Comparison of ENCODE assay signal across 8 cellular contexts in the genomic region with DNA sequence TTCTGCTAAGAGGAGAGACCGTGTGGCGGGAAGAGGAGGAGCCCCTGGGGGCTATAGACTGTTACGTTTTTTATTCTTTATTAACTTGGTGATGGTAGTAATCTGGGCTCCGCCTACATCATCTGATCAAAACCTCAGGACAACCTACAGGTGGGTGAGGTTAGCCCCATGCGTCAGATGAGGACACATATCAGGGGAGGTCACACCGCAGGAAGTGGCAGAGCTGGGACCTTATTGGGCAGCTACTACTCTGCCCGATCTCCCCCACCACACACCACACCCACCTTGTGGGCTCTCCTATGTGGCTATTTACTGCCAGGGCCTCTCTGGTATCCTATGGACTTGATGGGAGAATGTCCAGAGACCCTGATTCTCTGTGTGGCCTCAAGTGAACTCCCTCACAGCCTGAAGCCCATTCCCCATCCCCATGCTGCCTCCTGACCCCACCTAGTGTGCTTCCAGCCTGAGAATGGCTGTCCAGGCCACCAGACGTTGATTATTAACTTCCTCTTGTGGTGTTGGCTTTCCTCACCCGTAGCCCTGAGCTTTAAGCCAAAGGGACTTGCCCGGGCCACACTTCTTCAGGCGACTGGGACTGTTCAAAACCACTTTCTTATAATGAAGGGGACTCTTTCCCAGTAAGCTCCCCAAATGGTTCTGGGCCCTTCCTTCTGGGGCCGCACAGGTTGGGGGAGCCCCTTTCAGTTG. TPM values are rescaled to one million over a fixed set of nuclear protein-coding genes. Genes with fewer than 3 reads are reported as not detected.
DNase-seq lines count a peak whose midpoint lies in the region; ATAC-seq, FAIRE-seq and TF ChIP-seq lines count a peak whose summit lies in the region.

No MANE protein-coding gene starts in this region.

- intact Hi-C loops in activated naive CD4-positive, alpha-beta T cell treated with anti-CD3 and anti-CD28 coated beads for 36 hours (cut with micrococcal nuclease): loop anchor here (10.0 kb wide), 1 partner anchor 96 kb away; no protein-coding TSS in a partner anchor
- intact Hi-C loops in GM12878 (cut with micrococcal nuclease; ENCODE audit: unreplicated experiment): loop anchor here (5.0 to 10.0 kb wide), 2 partner anchors 136 to 294 kb away; no protein-coding TSS in a partner anchor
- intact Hi-C loops in posterior vena cava (cut with DNase I): no loop called here

- no peak for TF ChIP-seq CTCF in GM12878 (IDR thresholded peaks at IDR 0.05 in 2 of 3, conservative IDR thresholded peaks at IDR 0.05 in 1 of 3; ENCODE audit: control insufficient read depth in 2 of 3, extremely low read depth in 1 of 3, insufficient read depth in 1 of 3, low read depth in 3 of 3, low read length in 3 of 3)

- WGBS in GM12878 (ENCODE audit: insufficient coverage, insufficient replicate concordance, low lambda C conversion rate, missing lambda C conversion rate): 21% methylated on average over 12 of the region's 12 CpGs

- peaks cover 10% of the 10 kb centered on the region for H3K4me1 Mint-ChIP-seq in activated naive CD4-positive, alpha-beta T cell treated with anti-CD3 and anti-CD28 coated beads for 36 hours (ENCODE audit: low read depth)
- peaks cover 16% of the 10 kb centered on the region for H3K4me1 Mint-ChIP-seq in stimulated activated memory B cell treated with anti-CD40 and anti-IgM and Interleukin-4, amounts not matched to agents 10 μg/mL and 1 μg/mL and 100 μg/mL, for 72 hours

- DNase-seq in activated naive CD4-positive, alpha-beta T cell treated with anti-CD3 and anti-CD28 coated beads for 36 hours: peak; percentile 22
- no peak for DNase-seq in activated naive CD4-positive, alpha-beta T cell treated with Interleukin-2 at 50 U/mL for 16 hours
- DNase-seq in GM12878 (ENCODE audit: low read depth, low spot score): peak; percentile 34
- no peak for DNase-seq in HUDEP-2 (lab: John Stamatoyannopoulos, UW; ENCODE audit: unreplicated experiment in 76 of 76)
- no peak for DNase-seq in OCI-M2 (lab: John Stamatoyannopoulos, UW; ENCODE audit: unreplicated experiment)
- no peak for DNase-seq in posterior vena cava (ENCODE audit: low spot score)

- H3K9me3 ChIP-seq in GM12878 (replicated peaks; ENCODE audit: control insufficient read depth, insufficient read depth, low read length): no peaks in the 10 kb centered on the region

- H3K4me3 Mint-ChIP-seq in activated naive CD4-positive, alpha-beta T cell treated with anti-CD3 and anti-CD28 coated beads for 36 hours: peak overlapping the region; percentile 27
- H3K4me3 Mint-ChIP-seq in stimulated activated memory B cell treated with anti-CD40 and anti-IgM and Interleukin-4, amounts not matched to agents 10 μg/mL and 1 μg/mL and 100 μg/mL, for 72 hours: peak overlapping the region; percentile 57

- 0 out of 2 replicates have a peak overlapping the region, but pooled peaks have one; percentile 25 for H3K4me2 ChIP-seq in GM12878 (ENCODE audit: control insufficient read depth, insufficient read depth)

- H3K4me3 ChIP-seq in GM12878: no peak overlapping the region

- peaks cover 57% of the 10 kb centered on the region for H3K27me3 Mint-ChIP-seq in activated naive CD4-positive, alpha-beta T cell treated with anti-CD3 and anti-CD28 coated beads for 36 hours (ENCODE audit: low read depth)
- H3K27me3 Mint-ChIP-seq in stimulated activated memory B cell treated with anti-CD40 and anti-IgM and Interleukin-4, amounts not matched to agents 10 μg/mL and 1 μg/mL and 100 μg/mL, for 72 hours: peaks cover 91% of the 10 kb centered on the region

- in situ Hi-C loops in GM12878 (cut with MboI): no loop called here

- no peak for TF ChIP-seq RAD21 in GM12878 (IDR thresholded peaks at IDR 0.05; ENCODE audit: insufficient read depth, low read depth, low read length)

- no peak for TF ChIP-seq POLR2A in GM12878 (IDR thresholded peaks at IDR 0.05; ENCODE audit: low read depth, low read length)

- RAD21 ChIA-PET in GM12878 (lab: Charles Lee; ENCODE audit: unreplicated experiment): interaction anchor here (1.3 kb wide), 1 partner anchor 158 kb away, joined by 3 read pairs; no protein-coding TSS in a partner anchor

- H3K79me2 ChIP-seq in GM12878 (ENCODE audit: control insufficient read depth, insufficient read depth, low read length): no peaks in the 10 kb centered on the region

- CTCF ChIA-PET in activated naive CD4-positive, alpha-beta T cell treated with anti-CD3 and anti-CD28 coated beads for 36 hours (lab: Charles Lee): interaction anchor here (0.8 to 0.9 kb wide), 2 partner anchors 158 to 160 kb away, joined by 3 read pairs; no protein-coding TSS in a partner anchor
- CTCF ChIA-PET in GM12878 (lab: Yijun Ruan, JAX): interaction anchor here (1.1 kb wide), 1 partner anchor 158 kb away, joined by 11 read pairs; no protein-coding TSS in a partner anchor

- no peak for TF ChIP-seq EP300 in GM12878 (IDR thresholded peaks at IDR 0.05; ENCODE audit: borderline replicate concordance in 1 of 2, control insufficient read depth in 1 of 2, low read depth in 2 of 2, low read length in 2 of 2)

- no peak overlapping the region for H3K27ac ChIP-seq in GM12878 (ENCODE audit: control insufficient read depth, insufficient read depth)

- no peak overlapping the region for H3K27ac Mint-ChIP-seq in activated naive CD4-positive, alpha-beta T cell treated with anti-CD3 and anti-CD28 coated beads for 36 hours
- H3K27ac Mint-ChIP-seq in stimulated activated memory B cell treated with anti-CD40 and anti-IgM and Interleukin-4, amounts not matched to agents 10 μg/mL and 1 μg/mL and 100 μg/mL, for 72 hours: no peak overlapping the region

- 0 out of 2 replicates have a peak overlapping the region, but pooled peaks have one; percentile 7 for H2AFZ ChIP-seq in GM12878 (ENCODE audit: control insufficient read depth, low read depth, low read length)

- no peaks in the 10 kb centered on the region for H3K36me3 Mint-ChIP-seq in activated naive CD4-positive, alpha-beta T cell treated with anti-CD3 and anti-CD28 coated beads for 36 hours (ENCODE audit: low read depth)
- H3K36me3 Mint-ChIP-seq in stimulated activated memory B cell treated with anti-CD40 and anti-IgM and Interleukin-4, amounts not matched to agents 10 μg/mL and 1 μg/mL and 100 μg/mL, for 72 hours: no peaks in the 10 kb centered on the region

- POLR2A ChIA-PET in GM12878 (lab: Charles Lee): no interaction called here

- H3K27me3 ChIP-seq in GM12878 (replicated peaks in 1 of 2; ENCODE audit: control insufficient read depth in 2 of 2, insufficient read depth in 2 of 2, low read length in 1 of 2): peaks cover 0 to 12% of the 10 kb centered on the region in 2 experiments; a peak in 2 of 4 replicates

- no peaks in the 10 kb centered on the region for H3K4me1 ChIP-seq in GM12878 (ENCODE audit: control insufficient read depth, insufficient read depth, low read length)

- no TSS peak for BruUV-seq in GM12878 (replicated peaks; lab: Mats Ljungman, UMichigan)

- no peaks in the 10 kb centered on the region for H3K9me3 Mint-ChIP-seq in activated naive CD4-positive, alpha-beta T cell treated with anti-CD3 and anti-CD28 coated beads for 36 hours
- peaks cover 4% of the 10 kb centered on the region for H3K9me3 Mint-ChIP-seq in stimulated activated memory B cell treated with anti-CD40 and anti-IgM and Interleukin-4, amounts not matched to agents 10 μg/mL and 1 μg/mL and 100 μg/mL, for 72 hours

- H4K20me1 ChIP-seq in GM12878 (ENCODE audit: control insufficient read depth, insufficient read depth): no peaks in the 10 kb centered on the region; the same call in 1 of the 2 replicates

- H3K36me3 ChIP-seq in GM12878 (ENCODE audit: control insufficient read depth in 2 of 2, insufficient read depth in 2 of 2, low read length in 1 of 2): no peaks in the 10 kb centered on the region

- FAIRE-seq in GM12878 (lab: Jason Lieb, UNC): no peak

- SMC1A ChIA-PET in GM12878 (lab: Charles Lee; ENCODE audit: uncharacterized antibody, unreplicated experiment): interaction anchor here (1.7 kb wide), 1 partner anchor 158 kb away, joined by 6 read pairs; no protein-coding TSS in a partner anchor

- peak; percentile 69 for ATAC-seq in HG03097 (IDR thresholded peaks at IDR 0.05; ENCODE audit: low FRiP score, unreplicated experiment)
- peak; percentile 85 for ATAC-seq in GM12878
- ATAC-seq in stimulated activated memory B cell treated with anti-CD40 and anti-IgM and Interleukin-4, amounts not matched to agents 10 μg/mL and 1 μg/mL and 100 μg/mL, for 72 hours: peak; percentile 47

- no peak overlapping the region for H3K9ac ChIP-seq in GM12878 (ENCODE audit: control insufficient read depth, insufficient read depth, low read length)

TF ChIP-seq in GM12878, 131 proteins besides CTCF, POLR2A, EP300 and RAD21 (continues in another document):
- no peak for TF ChIP-seq ZNF207 (IDR thresholded peaks at IDR 0.05; ENCODE audit: borderline replicate concordance)
- TF ChIP-seq NR2F1 (conservative IDR thresholded peaks at IDR 0.05): peak; percentile 25; the same call in 1 of the 2 replicates
- no peak for TF ChIP-seq CREM (IDR thresholded peaks at IDR 0.05; ENCODE audit: low read depth)
- no peak for TF ChIP-seq FOXM1 (IDR thresholded peaks at IDR 0.05; ENCODE audit: low read depth, low read length)
- no peak for TF ChIP-seq EGR1 (IDR thresholded peaks at IDR 0.05; ENCODE audit: borderline replicate concordance in 1 of 2, low read depth in 2 of 2, low read length in 2 of 2)
- TF ChIP-seq IKZF2 (IDR thresholded peaks at IDR 0.05): peak; percentile 40 to 49; a peak in 2 of 4 replicates
- no peak for TF ChIP-seq SIN3A (IDR thresholded peaks at IDR 0.05; ENCODE audit: low read depth, low read length)
- TF ChIP-seq NR2C1 (IDR thresholded peaks at IDR 0.05): no peak

RNA-seq across cellular contexts. Expression of a gene that starts 8.2 kb away (rescaled TPM):
- total RNA-seq in activated naive CD4-positive, alpha-beta T cell treated with anti-CD3 and anti-CD28 coated beads for 36 hours: not detected
- total RNA-seq in GM12878 (2013; cell fraction: nucleolus; rRNA removed): not detected in 2 replicates
- total RNA-seq in GM12878 (2014; rRNA removed): not detected in 2 replicates
- not detected in 2 replicates for total RNA-seq in GM12878 (2014; rRNA removed; fragmentation: Illumina TruSeq; extraction: Trizol)
- not detected in 2 replicates for total RNA-seq in GM12878 (2021)
- polyA plus RNA-seq in GM12878 (2011; ENCODE audit: low read depth): not detected
- not detected in 2 replicates for polyA plus RNA-seq in GM12878 (2011; rRNA removed)
- polyA plus RNA-seq in GM12878 (2011; cell fraction: cytosol; rRNA removed): not detected in 2 replicates
- polyA plus RNA-seq in GM12878 (2011; cell fraction: nucleus; rRNA removed): not detected in 2 replicates
- polyA plus RNA-seq in GM12878 (2012): not detected in 2 replicates
- polyA plus RNA-seq in GM12878 (2014; fragmentation: Illumina TruSeq; extraction: Trizol): not detected in 2 replicates
- polyA plus RNA-seq in GM12878 (2014; fragmentation: Nextera tagmentation; extraction: Ambion mirVana): not detected
- polyA plus RNA-seq in GM12878 (2014; rRNA removed): not detected in 2 replicates
- polyA plus RNA-seq in GM12878 (2016; fragmentation: Nextera tagmentation; extraction: Ambion mirVana): not detected
- not detected in 2 replicates for polyA minus RNA-seq in GM12878 (2011; rRNA and poly(A)+ RNA removed)
- polyA minus RNA-seq in GM12878 (2011; cell fraction: cytosol; rRNA and poly(A)+ RNA removed): not detected in 2 replicates
- polyA minus RNA-seq in GM12878 (2011; cell fraction: nucleus; rRNA and poly(A)+ RNA removed): not detected in 2 replicates
- 1 to 10 TPM in 1 of 2 donors, under 1 TPM in 1; 0.74 to 1.0 TPM for total RNA-seq in posterior vena cava

Comparison
In these comparisons a context has a peak if more than half of its experiments do, and no peak if none do; other contexts are left out.
1. DNase-seq: peak in activated naive CD4-positive, alpha-beta T cell treated with anti-CD3 and anti-CD28 coated beads for 36 hours (single experiment) and GM12878 (single experiment); none in activated naive CD4-positive, alpha-beta T cell treated with Interleukin-2 at 50 U/mL for 16 hours (single experiment), HUDEP-2 (0 of 76), OCI-M2 (single experiment) and posterior vena cava (single experiment).
2. intact Hi-C loops: an anchor here in activated naive CD4-positive, alpha-beta T cell treated with anti-CD3 and anti-CD28 coated beads for 36 hours (10.0 kb wide) and GM12878 (5.0 to 10.0 kb wide); none called in posterior vena cava.
3. Peak in every context shown above with its lines, with median percentiles within 50 percentile points of each other: ATAC-seq.